In the genomic region with DNA sequence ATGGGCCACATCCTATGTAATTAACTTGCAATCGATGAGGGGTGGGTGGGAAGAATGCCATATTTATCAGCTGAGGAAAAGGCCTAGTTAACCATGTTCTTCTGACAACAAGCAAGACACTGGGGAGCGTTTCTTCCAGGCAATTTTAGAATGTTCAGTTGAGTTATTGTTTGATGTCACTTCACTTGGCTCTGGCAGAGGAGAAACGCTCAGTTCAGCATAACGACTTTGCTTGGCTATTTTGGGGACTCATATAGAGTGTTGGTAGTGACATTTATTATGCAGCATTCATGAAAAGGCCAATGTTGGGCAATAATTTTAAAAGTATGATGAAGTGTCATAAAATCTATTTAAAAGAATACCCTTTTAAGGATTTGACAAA, we compare ENCODE assay signal across 8 cellular contexts. TPM values are rescaled to one million over a fixed set of nuclear protein-coding genes. Genes with fewer than 3 reads are reported as not detected.
A peak's percentile ranks its signal among the peaks of the same experiment; 100 is the strongest.
DNase-seq lines count a peak whose midpoint lies in the region; ATAC-seq lines count a peak whose summit lies in the region.
"Had no signal": no experiment of that assay in that cellular context is flagged by ENCODE, and none has a peak within 500 bp of the region (broad histone marks: within the 10 kb centered on the region; RNA-seq: fewer than 3 reads in every experiment).

No MANE protein-coding gene starts in this region.

- peak overlapping the region; percentile 44 for H3K4me3 ChIP-seq in iPS-11a (ENCODE audit: low read depth, low read length)

- DNase-seq in activated T-helper 1 cell treated with anti-CD3 and anti-CD28 coated beads, Interleukin-12 subunit alpha, Interleukin-12 subunit beta, Interleukin-2, Interleukin-4 antibody, amounts not matched to agents 30 ng/mL and 10 ng/mL and 1 ng/mL, durations not matched to agents 14 hours and 24 hours and 36 hours (ENCODE audit: low spot score), result no peak
- DNase-seq in inferior parietal cortex (ENCODE audit: extremely low spot score) (no peak), anterior cingulate cortex (lab: John Stamatoyannopoulos, UW) (no peak)

- H3K4me1 Mint-ChIP-seq in IgD-negative memory B cell, result peaks cover 5 to 19% (median 14%) of the 10 kb centered on the region in 3 donors
- H3K4me1 Mint-ChIP-seq in activated T-helper 1 cell treated with anti-CD3 and anti-CD28 coated beads, Interleukin-12 subunit alpha, Interleukin-12 subunit beta, Interleukin-2, Interleukin-4 antibody, amounts not matched to agents 30 ng/mL and 10 ng/mL and 1 ng/mL, durations not matched to agents 14 hours and 24 hours and 36 hours (ENCODE audit: low read depth), result peaks cover 21% of the 10 kb centered on the region
- peaks cover 18% of the 10 kb centered on the region for H3K4me1 Mint-ChIP-seq in stimulated activated memory B cell treated with anti-CD40 and anti-IgM and Interleukin-4, amounts not matched to agents 10 μg/mL and 1 μg/mL and 100 μg/mL, for 72 hours

- no peaks in the 10 kb centered on the region for H3K36me3 Mint-ChIP-seq in IgD-negative memory B cell
- peaks cover 2% of the 10 kb centered on the region for H3K36me3 Mint-ChIP-seq in activated T-helper 1 cell treated with anti-CD3 and anti-CD28 coated beads, Interleukin-12 subunit alpha, Interleukin-12 subunit beta, Interleukin-2, Interleukin-4 antibody, amounts not matched to agents 30 ng/mL and 10 ng/mL and 1 ng/mL, durations not matched to agents 14 hours and 24 hours and 36 hours (ENCODE audit: low read depth)
- no peaks in the 10 kb centered on the region for H3K36me3 Mint-ChIP-seq in stimulated activated memory B cell treated with anti-CD40 and anti-IgM and Interleukin-4, amounts not matched to agents 10 μg/mL and 1 μg/mL and 100 μg/mL, for 72 hours
- H3K36me3 Mint-ChIP-seq: activated naive CD4-positive, alpha-beta T cell treated with anti-CD3 and anti-CD28 coated beads, Interleukin-2, amount 50 U/mL, for 72 hours had no signal

- H3K27me3 Mint-ChIP-seq in IgD-negative memory B cell, result peaks cover 26% of the 10 kb centered on the region
- H3K27me3 Mint-ChIP-seq in activated T-helper 1 cell treated with anti-CD3 and anti-CD28 coated beads, Interleukin-12 subunit alpha, Interleukin-12 subunit beta, Interleukin-2, Interleukin-4 antibody, amounts not matched to agents 30 ng/mL and 10 ng/mL and 1 ng/mL, durations not matched to agents 14 hours and 24 hours and 36 hours (ENCODE audit: insufficient read depth), result peaks cover 39% of the 10 kb centered on the region
- H3K27me3 Mint-ChIP-seq in stimulated activated memory B cell treated with anti-CD40 and anti-IgM and Interleukin-4, amounts not matched to agents 10 μg/mL and 1 μg/mL and 100 μg/mL, for 72 hours, result peaks cover 25% of the 10 kb centered on the region

- no peak for ATAC-seq in stimulated activated memory B cell treated with anti-CD40 and anti-IgM and Interleukin-4, amounts not matched to agents 10 μg/mL and 1 μg/mL and 100 μg/mL, for 72 hours
- no peak for ATAC-seq in GM21825 (IDR thresholded peaks at IDR 0.05; ENCODE audit: unreplicated experiment)

- H3K27ac Mint-ChIP-seq in IgD-negative memory B cell, result no peak overlapping the region
- H3K27ac Mint-ChIP-seq in activated T-helper 1 cell treated with anti-CD3 and anti-CD28 coated beads, Interleukin-12 subunit alpha, Interleukin-12 subunit beta, Interleukin-2, Interleukin-4 antibody, amounts not matched to agents 30 ng/mL and 10 ng/mL and 1 ng/mL, durations not matched to agents 14 hours and 24 hours and 36 hours, result no peak overlapping the region
- H3K27ac Mint-ChIP-seq in stimulated activated memory B cell treated with anti-CD40 and anti-IgM and Interleukin-4, amounts not matched to agents 10 μg/mL and 1 μg/mL and 100 μg/mL, for 72 hours, result no peak overlapping the region
- H3K27ac Mint-ChIP-seq: activated naive CD4-positive, alpha-beta T cell treated with anti-CD3 and anti-CD28 coated beads, Interleukin-2, amount 50 U/mL, for 72 hours had no signal

- H3K9me3 Mint-ChIP-seq in IgD-negative memory B cell, result no peaks in the 10 kb centered on the region
- H3K9me3 Mint-ChIP-seq in activated T-helper 1 cell treated with anti-CD3 and anti-CD28 coated beads, Interleukin-12 subunit alpha, Interleukin-12 subunit beta, Interleukin-2, Interleukin-4 antibody, amounts not matched to agents 30 ng/mL and 10 ng/mL and 1 ng/mL, durations not matched to agents 14 hours and 24 hours and 36 hours, result no peaks in the 10 kb centered on the region
- H3K9me3 Mint-ChIP-seq in stimulated activated memory B cell treated with anti-CD40 and anti-IgM and Interleukin-4, amounts not matched to agents 10 μg/mL and 1 μg/mL and 100 μg/mL, for 72 hours, result no peaks in the 10 kb centered on the region
- H3K9me3 Mint-ChIP-seq: activated naive CD4-positive, alpha-beta T cell treated with anti-CD3 and anti-CD28 coated beads, Interleukin-2, amount 50 U/mL, for 72 hours had no signal

- H3K4me3 Mint-ChIP-seq in IgD-negative memory B cell, result peak overlapping the region; percentile 6 to 90 (median 78)
- peak overlapping the region; percentile 83 for H3K4me3 Mint-ChIP-seq in activated T-helper 1 cell treated with anti-CD3 and anti-CD28 coated beads, Interleukin-12 subunit alpha, Interleukin-12 subunit beta, Interleukin-2, Interleukin-4 antibody, amounts not matched to agents 30 ng/mL and 10 ng/mL and 1 ng/mL, durations not matched to agents 14 hours and 24 hours and 36 hours
- peak overlapping the region; percentile 74 for H3K4me3 Mint-ChIP-seq in stimulated activated memory B cell treated with anti-CD40 and anti-IgM and Interleukin-4, amounts not matched to agents 10 μg/mL and 1 μg/mL and 100 μg/mL, for 72 hours

- intact Hi-C loops in activated T-helper 1 cell treated with anti-CD3 and anti-CD28 coated beads, Interleukin-12 subunit alpha, Interleukin-12 subunit beta, Interleukin-2, Interleukin-4 antibody, amounts not matched to agents 30 ng/mL and 10 ng/mL and 1 ng/mL, durations not matched to agents 14 hours and 24 hours and 36 hours (cut with micrococcal nuclease), result no loop called here

RNA-seq across cellular contexts. Expression of a gene that starts 0.7 kb away (rescaled TPM):
- not detected for polyA plus RNA-seq in IgD-negative memory B cell
- total RNA-seq in activated T-helper 1 cell treated with anti-CD3 and anti-CD28 coated beads, Interleukin-12 subunit alpha, Interleukin-12 subunit beta, Interleukin-2, Interleukin-4 antibody, amounts not matched to agents 30 ng/mL and 10 ng/mL and 1 ng/mL, durations not matched to agents 14 hours and 24 hours and 36 hours, result 0.12 and 0.26 TPM in 2 replicates

RNA-seq across cellular contexts. Expression of a gene that starts 53.4 kb away (rescaled TPM):
- polyA plus RNA-seq in IgD-negative memory B cell, result 12.9 TPM
- 50.0 and 55.2 TPM in 2 replicates for total RNA-seq in activated T-helper 1 cell treated with anti-CD3 and anti-CD28 coated beads, Interleukin-12 subunit alpha, Interleukin-12 subunit beta, Interleukin-2, Interleukin-4 antibody, amounts not matched to agents 30 ng/mL and 10 ng/mL and 1 ng/mL, durations not matched to agents 14 hours and 24 hours and 36 hours
